Comparison of ENCODE assay signal across 22 cellular contexts in the genomic region with DNA sequence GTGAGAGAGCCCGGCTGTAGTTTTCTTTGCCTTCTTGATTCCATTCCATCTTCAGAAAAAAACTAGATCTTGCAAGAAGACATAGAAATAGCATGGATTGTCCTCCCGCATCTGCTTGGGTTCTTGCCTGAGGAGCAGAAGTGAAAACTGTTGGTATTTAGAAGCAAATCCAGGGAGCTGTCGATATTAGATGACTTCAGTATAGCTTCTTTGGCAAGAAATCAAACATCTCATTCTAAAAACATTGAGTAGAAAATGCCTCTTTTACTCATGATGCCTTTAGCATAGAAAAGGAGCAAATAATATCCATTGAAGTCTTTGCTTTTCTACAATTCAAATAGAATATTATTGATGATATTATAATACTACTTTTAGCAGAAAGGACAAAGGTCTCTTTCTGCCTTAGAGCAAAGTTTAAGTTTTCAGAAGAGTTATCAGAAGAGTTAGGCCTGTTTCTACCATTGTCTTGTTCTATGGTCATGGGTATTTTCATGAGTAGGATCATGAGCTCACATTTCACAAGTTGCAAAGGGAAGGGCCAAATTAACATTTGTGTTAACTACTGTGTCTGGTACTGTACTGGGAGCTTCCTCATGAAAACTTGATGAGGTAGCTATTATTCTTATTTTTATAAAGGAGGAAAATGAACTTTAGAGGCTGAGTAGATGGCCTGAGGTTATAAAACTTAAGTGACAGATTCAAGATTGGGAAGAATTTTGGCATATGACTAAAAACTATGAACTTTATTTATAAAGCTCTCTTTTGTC.
"Had no signal": no experiment of that assay in that cellular context is flagged by ENCODE, and none has a peak within 500 bp of the region (broad histone marks: within the 10 kb centered on the region; RNA-seq: fewer than 3 reads in every experiment).

No MANE protein-coding gene starts in this region.

- ATAC-seq: body of pancreas; left colon; lower lobe of right lung; mucosa of descending colon; stimulated activated naive CD8-positive, alpha-beta T cell treated with anti-CD3 and anti-CD28 coated beads, Interleukin-15, Interleukin-2, amounts not matched to agents 100 U/mL and 50 U/mL, for 24 hours had no signal

- H3K4me3 ChIP-seq: body of pancreas, cardiac muscle cell, heart right ventricle, lower lobe of right lung, mucosa of descending colon, neural progenitor cell, thyroid gland, upper lobe of right lung had no signal

- H3K27me3 ChIP-seq: body of pancreas, cardiac muscle cell, heart right ventricle, neural progenitor cell, thyroid gland, upper lobe of right lung had no signal

- H3K36me3 ChIP-seq: cardiac muscle cell, lower lobe of right lung, neural progenitor cell, thyroid gland had no signal

- H3K4me1 ChIP-seq: body of pancreas, lower lobe of right lung, neural progenitor cell, upper lobe of right lung had no signal

- H2AFZ ChIP-seq: neural progenitor cell had no signal

- H3K9me3 ChIP-seq: body of pancreas, heart right ventricle, lower lobe of right lung, mucosa of descending colon, thyroid gland, upper lobe of right lung had no signal

- DNase-seq: activated CD4-positive, alpha-beta T cell treated with anti-CD3 and anti-CD28 coated beads for 4 hours; activated CD4-positive, alpha-beta T cell treated with anti-CD3 and anti-CD28 coated beads, Interleukin-2, amount 50 U/mL, for 48 hours; activated CD4-positive, CD25-positive, alpha-beta regulatory T cell; activated CD8-positive, alpha-beta memory T cell treated with anti-CD3 and anti-CD28 coated beads, Interleukin-2, amount 50 U/mL, for 48 hours; activated naive CD4-positive, alpha-beta T cell treated with anti-CD3 and anti-CD28 coated beads for 36 hours; activated T-cell treated with anti-CD3 and anti-CD28 coated beads, Interleukin-2, amount 50 U/mL, for 48 hours; body of pancreas; effector CD4-positive, alpha-beta T cell; heart right ventricle; left colon; lower lobe of right lung; mesendoderm; naive B cell; stimulated activated CD4-positive, alpha-beta T cell treated with anti-CD3 and anti-CD28 coated beads, Interleukin-4, amount 100 ng/mL, for 4 hours; stimulated activated naive CD8-positive, alpha-beta T cell treated with anti-CD3 and anti-CD28 coated beads, Interleukin-15, Interleukin-2, amounts not matched to agents 100 U/mL and 50 U/mL, for 24 hours; substantia nigra; T1000; thyroid gland; upper lobe of right lung had no signal

- H3K9ac ChIP-seq: neural progenitor cell had no signal

- H3K4me2 ChIP-seq: neural progenitor cell had no signal

- H3K27ac ChIP-seq: body of pancreas, cardiac muscle cell, lower lobe of right lung, neural progenitor cell, thyroid gland, upper lobe of right lung had no signal
